ENCODE assay signal across 14 cellular contexts in genomic region chr4:13452927-13453579, GRCh38. TPM values are rescaled to one million over a fixed set of nuclear protein-coding genes. Genes with fewer than 3 reads are reported as not detected.
DNase-seq lines count a peak whose midpoint lies in the region; ATAC-seq, FAIRE-seq and TF ChIP-seq lines count a peak whose summit lies in the region.
"Had no signal": no experiment of that assay in that cellular context is flagged by ENCODE, and none has a peak within 500 bp of the region (broad histone marks: within the 10 kb centered on the region; RNA-seq: fewer than 3 reads in every experiment).

No MANE protein-coding gene starts in this region.

- H3K27me3 Mint-ChIP-seq in IgD-negative memory B cell (no peaks in the 10 kb centered on the region), progenitor cell of endocrine pancreas (no peaks in the 10 kb centered on the region)
- no peaks in the 10 kb centered on the region for H3K27me3 Mint-ChIP-seq in effector memory CD8-positive, alpha-beta T cell
- H3K27me3 Mint-ChIP-seq: B cell; stimulated activated naive CD8-positive, alpha-beta T cell treated with anti-CD3 and anti-CD28 coated beads, Interleukin-15, Interleukin-2, amounts not matched to agents 100 ng/mL and 50 ng/mL, for 24 hours had no signal

- no peak for DNase-seq in effector memory CD8-positive, alpha-beta T cell
- no peak for DNase-seq in dorsolateral prefrontal cortex
- DNase-seq in progenitor cell of endocrine pancreas (ENCODE audit: low spot score, unreplicated experiment): no peak
- DNase-seq in NCI-H524 (lab: John Stamatoyannopoulos, UW): no peak
- no peak for DNase-seq in retina
- DNase-seq: activated gamma-delta T cell treated with Interleukin-2 at 50 U/mL for 16 hours, kidney glomerular epithelial cell, NCI-H2171 had no signal

- H3K4me1 Mint-ChIP-seq in IgD-negative memory B cell: peaks cover 11 to 20% (median 16%) of the 10 kb centered on the region in 3 donors
- H3K4me1 Mint-ChIP-seq in effector memory CD8-positive, alpha-beta T cell (ENCODE audit: low read depth in 2 of 2): peaks cover 5 to 16% of the 10 kb centered on the region in 2 donors
- H3K4me1 Mint-ChIP-seq in progenitor cell of endocrine pancreas (ENCODE audit: low read depth): no peaks in the 10 kb centered on the region

- H3K27ac Mint-ChIP-seq in IgD-negative memory B cell (peak overlapping the region in 2 of 3 donors; percentile 39 to 55), progenitor cell of endocrine pancreas (no peak overlapping the region)
- peak overlapping the region in 1 of 2 donors; percentile 66 for H3K27ac Mint-ChIP-seq in effector memory CD8-positive, alpha-beta T cell
- H3K27ac Mint-ChIP-seq: B cell; stimulated activated naive CD8-positive, alpha-beta T cell treated with anti-CD3 and anti-CD28 coated beads, Interleukin-15, Interleukin-2, amounts not matched to agents 100 ng/mL and 50 ng/mL, for 24 hours had no signal

- peaks cover 6% of the 10 kb centered on the region for H3K36me3 Mint-ChIP-seq in IgD-negative memory B cell
- H3K36me3 Mint-ChIP-seq in effector memory CD8-positive, alpha-beta T cell (ENCODE audit: insufficient read depth): peaks cover 4% of the 10 kb centered on the region
- H3K36me3 Mint-ChIP-seq in progenitor cell of endocrine pancreas (ENCODE audit: insufficient read depth): peaks cover 12% of the 10 kb centered on the region

- no peaks in the 10 kb centered on the region for H3K27me3 ChIP-seq in dorsolateral prefrontal cortex

- peak; percentile 51 for ATAC-seq in GM19467 (IDR thresholded peaks at IDR 0.05; ENCODE audit: unreplicated experiment)
- ATAC-seq in effector memory CD8-positive, alpha-beta T cell (replicated peaks): peak; percentile 58

- H3K4me3 ChIP-seq in dorsolateral prefrontal cortex: no peak overlapping the region

- H3K4me3 Mint-ChIP-seq in IgD-negative memory B cell (no peak overlapping the region), progenitor cell of endocrine pancreas (ENCODE audit: low read depth) (no peak overlapping the region)
- H3K4me3 Mint-ChIP-seq in effector memory CD8-positive, alpha-beta T cell: peak overlapping the region in 1 of 2 donors; percentile 32
- H3K4me3 Mint-ChIP-seq: B cell; stimulated activated naive CD8-positive, alpha-beta T cell treated with anti-CD3 and anti-CD28 coated beads, Interleukin-15, Interleukin-2, amounts not matched to agents 100 ng/mL and 50 ng/mL, for 24 hours had no signal

- TF ChIP-seq CTCF in dorsolateral prefrontal cortex (IDR thresholded peaks at IDR 0.05 in 54 of 56, conservative IDR thresholded peaks at IDR 0.05 in 2 of 56; ENCODE audit: low read depth in 1 of 56, partially characterized antibody in 56 of 56): no peak
- TF ChIP-seq CTCF in progenitor cell of endocrine pancreas (IDR thresholded peaks at IDR 0.05; ENCODE audit: unreplicated experiment): no peak

- H3K9me3 Mint-ChIP-seq in IgD-negative memory B cell (peaks cover 0 to 6% (median 0%) of the 10 kb centered on the region in 3 donors), progenitor cell of endocrine pancreas (ENCODE audit: low read depth) (no peaks in the 10 kb centered on the region)
- H3K9me3 Mint-ChIP-seq in effector memory CD8-positive, alpha-beta T cell: peaks cover 3 to 8% of the 10 kb centered on the region in 2 donors

- peak; percentile 3 for FAIRE-seq in G401.6 (lab: Jason Lieb, UNC)
- FAIRE-seq: urothelium cell line had no signal

- intact Hi-C loops in dorsolateral prefrontal cortex (cut with DNase I): no loop called here

- H3K27ac ChIP-seq in dorsolateral prefrontal cortex: no peak overlapping the region

RNA-seq across cellular contexts. Expression of gene RAB28, which starts 31.1 kb away (rescaled TPM):
- 12.1 TPM for polyA plus RNA-seq in IgD-negative memory B cell
- total RNA-seq in dorsolateral prefrontal cortex: 10 to 100 TPM; 19.5 to 38.5 (median 25.8) TPM
- total RNA-seq in progenitor cell of endocrine pancreas: 26.9 and 28.3 TPM in 2 replicates
